In the genomic region with DNA sequence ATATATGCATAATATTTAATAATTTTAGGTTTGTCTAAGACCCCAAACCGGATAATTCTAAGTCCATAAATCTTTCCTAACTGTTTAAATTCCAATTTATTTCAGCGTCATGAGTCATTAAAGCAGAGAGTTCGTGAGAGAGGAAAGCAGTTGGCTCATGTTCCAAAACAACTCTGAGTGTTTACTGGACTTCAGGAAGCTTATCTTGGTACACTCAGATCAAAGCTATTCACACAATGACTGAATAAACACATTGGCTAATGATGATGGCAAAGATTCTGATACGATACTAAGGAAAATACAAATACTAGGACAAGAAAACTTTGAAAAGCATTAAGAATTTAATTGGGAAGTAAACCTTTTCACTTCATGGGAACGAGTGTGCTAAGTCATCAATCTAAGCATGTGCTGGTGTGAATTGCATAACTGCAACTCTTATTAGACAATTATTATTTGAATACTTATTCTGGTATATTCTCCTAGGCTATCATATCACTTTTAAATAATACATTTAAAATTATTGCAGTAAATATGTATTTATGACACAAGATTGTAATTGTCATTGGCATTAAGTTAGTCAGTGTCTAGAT, we compare ENCODE assay signal across 12 cellular contexts. TPM values are rescaled to one million over a fixed set of nuclear protein-coding genes. Genes with fewer than 3 reads are reported as not detected.
DNase-seq lines count a peak whose midpoint lies in the region; ATAC-seq, FAIRE-seq and TF ChIP-seq lines count a peak whose summit lies in the region.
"Had no signal": no experiment of that assay in that cellular context is flagged by ENCODE, and none has a peak within 500 bp of the region (broad histone marks: within the 10 kb centered on the region; RNA-seq: fewer than 3 reads in every experiment).

No MANE protein-coding gene starts in this region.

- H3K36me3 Mint-ChIP-seq in naive thymus-derived CD4-positive, alpha-beta T cell, result no peaks in the 10 kb centered on the region
- H3K36me3 Mint-ChIP-seq: brain had no signal

- no peak overlapping the region for H3K4me3 Mint-ChIP-seq in naive thymus-derived CD4-positive, alpha-beta T cell
- H3K4me3 Mint-ChIP-seq: activated CD4-positive, alpha-beta memory T cell treated with anti-CD3 and anti-CD28 coated beads, Interleukin-2, amount 10 ng/mL, durations not matched to agents 7 days and 5 days; brain had no signal

- no peak overlapping the region for H3K4me3 ChIP-seq in smooth muscle cell
- H3K4me3 ChIP-seq in naive thymus-derived CD4-positive, alpha-beta T cell (ENCODE audit: low read length), result no peak overlapping the region

- CTCF ChIA-PET in naive thymus-derived CD4-positive, alpha-beta T cell (lab: Charles Lee), result no interaction called here

- ATAC-seq in left cardiac atrium, result peak; percentile 38 to 95
- ATAC-seq in naive thymus-derived CD4-positive, alpha-beta T cell, result no peak

- no peak overlapping the region for H2AFZ ChIP-seq in smooth muscle cell (ENCODE audit: low read depth)

- H3K36me3 ChIP-seq in smooth muscle cell (ENCODE audit: low read depth), result no peaks in the 10 kb centered on the region
- no peaks in the 10 kb centered on the region for H3K36me3 ChIP-seq in naive thymus-derived CD4-positive, alpha-beta T cell (ENCODE audit: control insufficient read depth in 2 of 3, insufficient read depth in 3 of 3, low read length in 3 of 3)

- peak overlapping the region; percentile 6 for H3K9ac ChIP-seq in smooth muscle cell (ENCODE audit: low read depth)

- FAIRE-seq in D721Med (lab: Jason Lieb, UNC), result no peak

- no peaks in the 10 kb centered on the region for H3F3A ChIP-seq in smooth muscle cell (ENCODE audit: low read depth)

- no peaks in the 10 kb centered on the region for H3K27me3 ChIP-seq in smooth muscle cell (ENCODE audit: low read depth)
- H3K27me3 ChIP-seq in naive thymus-derived CD4-positive, alpha-beta T cell (ENCODE audit: control insufficient read depth in 2 of 2, insufficient read depth in 2 of 2, low read length in 2 of 2), result no peaks in the 10 kb centered on the region

- H3K4me1 ChIP-seq in smooth muscle cell (ENCODE audit: low read depth), result no peaks in the 10 kb centered on the region
- no peaks in the 10 kb centered on the region for H3K4me1 ChIP-seq in naive thymus-derived CD4-positive, alpha-beta T cell (ENCODE audit: control insufficient read depth in 2 of 2, insufficient read depth in 2 of 2, low read length in 2 of 2)

- WGBS in smooth muscle cell (ENCODE audit: low lambda C conversion rate), result 12% methylated on average over 5 of the region's 5 CpGs

- intact Hi-C loops in left cardiac atrium (cut with DNase I), result no loop called here
- intact Hi-C loops in naive thymus-derived CD4-positive, alpha-beta T cell (cut with micrococcal nuclease), result no loop called here

- POLR2A ChIA-PET in naive thymus-derived CD4-positive, alpha-beta T cell (lab: Charles Lee), result no interaction called here

- no peaks in the 10 kb centered on the region for H3K4me1 Mint-ChIP-seq in naive thymus-derived CD4-positive, alpha-beta T cell
- H3K4me1 Mint-ChIP-seq: activated CD4-positive, alpha-beta memory T cell treated with anti-CD3 and anti-CD28 coated beads, Interleukin-2, amount 10 ng/mL, durations not matched to agents 7 days and 5 days; brain had no signal

- no peaks in the 10 kb centered on the region for H4K20me1 ChIP-seq in smooth muscle cell (ENCODE audit: low read depth)

- peak overlapping the region; percentile 79 for H3K27ac ChIP-seq in smooth muscle cell (ENCODE audit: low read depth)
- no peak overlapping the region for H3K27ac ChIP-seq in naive thymus-derived CD4-positive, alpha-beta T cell (ENCODE audit: low read depth, low read length)

- peaks cover 0 to 23% (median 15%) of the 10 kb centered on the region in 5 donors for H3K27me3 Mint-ChIP-seq in naive thymus-derived CD4-positive, alpha-beta T cell
- H3K27me3 Mint-ChIP-seq: activated CD4-positive, alpha-beta memory T cell treated with anti-CD3 and anti-CD28 coated beads, Interleukin-2, amount 10 ng/mL, durations not matched to agents 7 days and 5 days; brain had no signal

- DNase-seq in H4 (ENCODE audit: low spot score) (peak; percentile 74), SW 1271 (lab: John Stamatoyannopoulos, UW) (peak; percentile 79 to 95), left cardiac atrium (no peak), smooth muscle cell (lab: John Stamatoyannopoulos, UW; ENCODE audit: unreplicated experiment) (no peak), mesenteric fat pad (ENCODE audit: low spot score) (no peak), D721Med (ENCODE audit: insufficient read length, low spot score) (no peak), RPMI8226 (no peak)
- no peak for DNase-seq in naive thymus-derived CD4-positive, alpha-beta T cell
- DNase-seq: activated CD4-positive, alpha-beta memory T cell treated with anti-CD3 and anti-CD28 coated beads, Interleukin-2, amount 10 ng/mL, durations not matched to agents 7 days and 5 days; SHP77 treated with DMSO at 0.1 percent for 48 hours had no signal

- no peak overlapping the region for H3K27ac Mint-ChIP-seq in naive thymus-derived CD4-positive, alpha-beta T cell
- H3K27ac Mint-ChIP-seq: activated CD4-positive, alpha-beta memory T cell treated with anti-CD3 and anti-CD28 coated beads, Interleukin-2, amount 10 ng/mL, durations not matched to agents 7 days and 5 days; brain; progenitor cell of endocrine pancreas had no signal

- TF ChIP-seq CTCF in smooth muscle cell (IDR thresholded peaks at IDR 0.05; ENCODE audit: borderline replicate concordance, insufficient read depth, poor library complexity, severe bottlenecking) (no peak), D721Med (IDR thresholded peaks at IDR 0.05; ENCODE audit: insufficient read depth, missing control alignments) (no peak)

- H3K4me2 ChIP-seq in smooth muscle cell, result peak overlapping the region; percentile 64

- H3K9me3 ChIP-seq in smooth muscle cell (replicated peaks; ENCODE audit: low read depth), result no peaks in the 10 kb centered on the region
- H3K9me3 ChIP-seq in naive thymus-derived CD4-positive, alpha-beta T cell (ENCODE audit: control insufficient read depth in 2 of 3, low read length in 3 of 3), result no peaks in the 10 kb centered on the region

- no peaks in the 10 kb centered on the region for H3K79me2 ChIP-seq in smooth muscle cell (ENCODE audit: low read depth)

- H3K9me3 Mint-ChIP-seq in naive thymus-derived CD4-positive, alpha-beta T cell, result peaks cover 0 to 9% (median 0%) of the 10 kb centered on the region in 11 donors
- H3K9me3 Mint-ChIP-seq: activated CD4-positive, alpha-beta memory T cell treated with anti-CD3 and anti-CD28 coated beads, Interleukin-2, amount 10 ng/mL, durations not matched to agents 7 days and 5 days; brain had no signal

RNA-seq across cellular contexts. Expression of a gene that starts 34.8 kb away (rescaled TPM):
- total RNA-seq in H4 (2014; rRNA removed; shearing (Covaris generic)), result not detected in 2 replicates
- total RNA-seq in left cardiac atrium (10 to 100 TPM; 31.8 to 47.4 TPM), smooth muscle cell (12.0 and 13.0 TPM in 2 replicates), mesenteric fat pad (35.6 TPM)
- polyA plus RNA-seq in smooth muscle cell, result 15.6 and 23.8 TPM in 2 replicates
- total RNA-seq in naive thymus-derived CD4-positive, alpha-beta T cell, result not detected
- polyA plus RNA-seq in naive thymus-derived CD4-positive, alpha-beta T cell, result not detected
- total RNA-seq: activated CD4-positive, alpha-beta memory T cell treated with anti-CD3 and anti-CD28 coated beads, Interleukin-2, amount 10 ng/mL, durations not matched to agents 7 days and 5 days had no signal

Comparison
In these comparisons a context has a peak if more than half of its experiments do, and no peak if none do; other contexts are left out.
1. DNase-seq: peak in H4 (single experiment) and SW 1271 (2 of 2); none in left cardiac atrium (single experiment), smooth muscle cell (single experiment), naive thymus-derived CD4-positive, alpha-beta T cell (0 of 9), mesenteric fat pad (single experiment), D721Med (single experiment) and RPMI8226 (single experiment).
2. RNA of a gene that starts 34.8 kb away (total RNA-seq): 31.8 to 47.4 TPM in left cardiac atrium, 35.6 TPM in mesenteric fat pad (single experiment) and 12.0 to 13.0 TPM in smooth muscle cell; not detected in H4 and not detected in naive thymus-derived CD4-positive, alpha-beta T cell; every median in the first group is over 10 times any median in the second.